ENCODE assay signal across 2 cellular contexts in the genomic region with DNA sequence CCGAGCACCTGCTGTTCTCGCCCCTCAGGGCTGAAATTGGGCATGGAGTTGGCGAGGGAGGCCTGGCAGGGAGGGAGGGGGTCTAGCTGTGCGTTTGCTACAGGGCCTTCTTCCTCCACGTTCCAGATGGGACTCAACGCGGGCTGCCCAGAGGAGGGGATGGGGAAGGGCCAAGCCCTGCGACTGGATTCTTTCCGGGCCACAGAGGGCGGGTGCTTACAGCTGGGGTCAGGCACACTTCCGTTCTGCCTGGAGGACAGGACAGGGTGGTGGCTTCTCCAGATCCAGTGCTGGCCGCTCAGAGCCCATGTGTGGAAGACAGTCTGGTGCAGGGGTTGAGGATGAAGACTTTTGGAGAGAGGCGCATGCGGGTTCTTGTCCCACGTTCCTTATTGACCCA.
TF ChIP-seq lines count a peak whose summit lies in the region.

No MANE protein-coding gene starts in this region.

TF ChIP-seq in HCT116, 20 proteins besides CTCF, POLR2A, EP300 and RAD21 (continued from another document):
- TF ChIP-seq CBX3 (IDR thresholded peaks at IDR 0.05; ENCODE audit: low read depth), result no peak
- TF ChIP-seq CEBPB (IDR thresholded peaks at IDR 0.05; ENCODE audit: low read depth), result no peak
- TF ChIP-seq, protein P1, sequence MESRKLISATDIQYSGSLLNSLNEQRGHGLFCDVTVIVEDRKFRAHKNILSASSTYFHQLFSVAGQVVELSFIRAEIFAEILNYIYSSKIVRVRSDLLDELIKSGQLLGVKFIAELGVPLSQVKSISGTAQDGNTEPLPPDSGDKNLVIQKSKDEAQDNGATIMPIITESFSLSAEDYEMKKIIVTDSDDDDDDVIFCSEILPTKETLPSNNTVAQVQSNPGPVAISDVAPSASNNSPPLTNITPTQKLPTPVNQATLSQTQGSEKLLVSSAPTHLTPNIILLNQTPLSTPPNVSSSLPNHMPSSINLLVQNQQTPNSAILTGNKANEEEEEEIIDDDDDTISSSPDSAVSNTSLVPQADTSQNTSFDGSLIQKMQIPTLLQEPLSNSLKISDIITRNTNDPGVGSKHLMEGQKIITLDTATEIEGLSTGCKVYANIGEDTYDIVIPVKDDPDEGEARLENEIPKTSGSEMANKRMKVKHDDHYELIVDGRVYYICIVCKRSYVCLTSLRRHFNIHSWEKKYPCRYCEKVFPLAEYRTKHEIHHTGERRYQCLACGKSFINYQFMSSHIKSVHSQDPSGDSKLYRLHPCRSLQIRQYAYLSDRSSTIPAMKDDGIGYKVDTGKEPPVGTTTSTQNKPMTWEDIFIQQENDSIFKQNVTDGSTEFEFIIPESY (IDR thresholded peaks at IDR 0.05; ENCODE audit: extremely low read depth, insufficient replicate concordance, low read length), result no peak
- TF ChIP-seq FOSL1 (IDR thresholded peaks at IDR 0.05; ENCODE audit: low read depth), result no peak
- no peak for TF ChIP-seq SIN3A (IDR thresholded peaks at IDR 0.05; ENCODE audit: low read depth)

TF ChIP-seq in K562, 482 proteins besides CTCF, POLR2A, EP300 and RAD21:
- TF ChIP-seq GABPA (tag; conservative IDR thresholded peaks at IDR 0.05; ENCODE audit: low read depth) (peak; percentile 60), ZNF316 (IDR thresholded peaks at IDR 0.05) (no peak), FOXA3 (CRISPR knock-in tag; conservative IDR thresholded peaks at IDR 0.05 in 1 of 2, IDR thresholded peaks at IDR 0.05 in 1 of 2) (0 out of 4 replicates have a peak, but pooled peaks of 1 of the 2 experiments have one; percentile 5), ZNF717 (CRISPR knock-in tag; IDR thresholded peaks at IDR 0.05) (no peak), NR2C1 (IDR thresholded peaks at IDR 0.05) (peak; percentile 64), NR2C1 (tag; IDR thresholded peaks at IDR 0.05) (peak; percentile 85), CBX8 (IDR thresholded peaks at IDR 0.05; ENCODE audit: borderline replicate concordance, extremely low read depth, low read depth, low read length, poor library complexity, severe bottlenecking) (no peak), L3MBTL2 (IDR thresholded peaks at IDR 0.05) (no peak), ZNF668 (CRISPR knock-in tag; IDR thresholded peaks at IDR 0.05) (no peak), ZNF184 (CRISPR knock-in tag; IDR thresholded peaks at IDR 0.05) (no peak), ZNF76 (CRISPR knock-in tag; IDR thresholded peaks at IDR 0.05; ENCODE audit: borderline replicate concordance) (no peak), NR2C2 (CRISPR knock-in tag; IDR thresholded peaks at IDR 0.05) (no peak), NR2C2 (tag; IDR thresholded peaks at IDR 0.05) (peak; percentile 81)
- TF ChIP-seq, protein P2, sequence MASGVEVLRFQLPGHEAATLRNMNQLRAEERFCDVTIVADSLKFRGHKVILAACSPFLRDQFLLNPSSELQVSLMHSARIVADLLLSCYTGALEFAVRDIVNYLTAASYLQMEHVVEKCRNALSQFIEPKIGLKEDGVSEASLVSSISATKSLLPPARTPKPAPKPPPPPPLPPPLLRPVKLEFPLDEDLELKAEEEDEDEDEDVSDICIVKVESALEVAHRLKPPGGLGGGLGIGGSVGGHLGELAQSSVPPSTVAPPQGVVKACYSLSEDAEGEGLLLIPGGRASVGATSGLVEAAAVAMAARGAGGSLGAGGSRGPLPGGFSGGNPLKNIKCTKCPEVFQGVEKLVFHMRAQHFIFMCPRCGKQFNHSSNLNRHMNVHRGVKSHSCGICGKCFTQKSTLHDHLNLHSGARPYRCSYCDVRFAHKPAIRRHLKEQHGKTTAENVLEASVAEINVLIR (CRISPR knock-in tag; IDR thresholded peaks at IDR 0.05), result no peak
- TF ChIP-seq, protein P3, sequence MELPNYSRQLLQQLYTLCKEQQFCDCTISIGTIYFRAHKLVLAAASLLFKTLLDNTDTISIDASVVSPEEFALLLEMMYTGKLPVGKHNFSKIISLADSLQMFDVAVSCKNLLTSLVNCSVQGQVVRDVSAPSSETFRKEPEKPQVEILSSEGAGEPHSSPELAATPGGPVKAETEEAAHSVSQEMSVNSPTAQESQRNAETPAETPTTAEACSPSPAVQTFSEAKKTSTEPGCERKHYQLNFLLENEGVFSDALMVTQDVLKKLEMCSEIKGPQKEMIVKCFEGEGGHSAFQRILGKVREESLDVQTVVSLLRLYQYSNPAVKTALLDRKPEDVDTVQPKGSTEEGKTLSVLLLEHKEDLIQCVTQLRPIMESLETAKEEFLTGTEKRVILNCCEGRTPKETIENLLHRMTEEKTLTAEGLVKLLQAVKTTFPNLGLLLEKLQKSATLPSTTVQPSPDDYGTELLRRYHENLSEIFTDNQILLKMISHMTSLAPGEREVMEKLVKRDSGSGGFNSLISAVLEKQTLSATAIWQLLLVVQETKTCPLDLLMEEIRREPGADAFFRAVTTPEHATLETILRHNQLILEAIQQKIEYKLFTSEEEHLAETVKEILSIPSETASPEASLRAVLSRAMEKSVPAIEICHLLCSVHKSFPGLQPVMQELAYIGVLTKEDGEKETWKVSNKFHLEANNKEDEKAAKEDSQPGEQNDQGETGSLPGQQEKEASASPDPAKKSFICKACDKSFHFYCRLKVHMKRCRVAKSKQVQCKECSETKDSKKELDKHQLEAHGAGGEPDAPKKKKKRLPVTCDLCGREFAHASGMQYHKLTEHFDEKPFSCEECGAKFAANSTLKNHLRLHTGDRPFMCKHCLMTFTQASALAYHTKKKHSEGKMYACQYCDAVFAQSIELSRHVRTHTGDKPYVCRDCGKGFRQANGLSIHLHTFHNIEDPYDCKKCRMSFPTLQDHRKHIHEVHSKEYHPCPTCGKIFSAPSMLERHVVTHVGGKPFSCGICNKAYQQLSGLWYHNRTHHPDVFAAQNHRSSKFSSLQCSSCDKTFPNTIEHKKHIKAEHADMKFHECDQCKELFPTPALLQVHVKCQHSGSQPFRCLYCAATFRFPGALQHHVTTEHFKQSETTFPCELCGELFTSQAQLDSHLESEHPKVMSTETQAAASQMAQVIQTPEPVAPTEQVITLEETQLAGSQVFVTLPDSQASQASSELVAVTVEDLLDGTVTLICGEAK (IDR thresholded peaks at IDR 0.05), result peak; percentile 48; the same call in 1 of the 2 replicates
- TF ChIP-seq, protein P3 (CRISPR knock-in tag; IDR thresholded peaks at IDR 0.05), result no peak
TF ChIP-seq in K562: peak in this region for 5.
